31 cellular contexts compared by ENCODE assay signal in genomic region chr5:31380049-31380448, GRCh38.
"Had no signal": no experiment of that assay in that cellular context is flagged by ENCODE, and none has a peak within 500 bp of the region (broad histone marks: within the 10 kb centered on the region; RNA-seq: fewer than 3 reads in every experiment).

No MANE protein-coding gene starts in this region.

- H3K27ac ChIP-seq: adrenal gland, body of pancreas, brain microvascular endothelial cell, breast epithelium, VCaP had no signal

- H3K4me1 ChIP-seq: adrenal gland, body of pancreas, breast epithelium had no signal

- H3K36me3 ChIP-seq: adrenal gland, brain microvascular endothelial cell, breast epithelium had no signal

- H3K9me3 ChIP-seq: adrenal gland, body of pancreas, breast epithelium had no signal

- H3K4me3 ChIP-seq: adrenal gland, body of pancreas, breast epithelium had no signal

- ATAC-seq: activated CD8-positive, alpha-beta T cell treated with anti-CD3 and anti-CD28 coated beads for 36 hours; activated naive CD4-positive, alpha-beta T cell treated with anti-CD3 and anti-CD28 coated beads, Interleukin-2, amount 50 U/mL, for 72 hours; activated T-cell treated with anti-CD3 and anti-CD28 coated beads, Interleukin-2, amount 50 U/mL, for 4 hours; activated T-cell treated with anti-CD3 and anti-CD28 coated beads, Interleukin-2, amount 50 U/mL, for 72 hours; activated T-helper 17 cell treated with anti-CD3 and anti-CD28 coated beads, Interleukin-2, amount 50 U/mL, for 72 hours; body of pancreas had no signal

- DNase-seq: activated B cell treated with CpG ODN at 0.5 μM for 24 hours; activated CD4-positive, alpha-beta memory T cell treated with anti-CD3 and anti-CD28 coated beads for 36 hours; activated CD4-positive, alpha-beta T cell treated with anti-CD3 and anti-CD28 coated beads for 4 hours; activated CD4-positive, alpha-beta T cell treated with anti-CD3 and anti-CD28 coated beads, Interleukin-2, amount 10 ng/mL, durations not matched to agents 24 days and 14 days; activated CD4-positive, alpha-beta T cell treated with anti-CD3 and anti-CD28 coated beads, Interleukin-2, amount 50 U/mL, for 1 hour; activated CD4-positive, alpha-beta T cell treated with anti-CD3 and anti-CD28 coated beads, Interleukin-2, amount 50 U/mL, for 4 hours; activated CD4-positive, CD25-positive, alpha-beta regulatory T cell treated with anti-CD3 and anti-CD28 coated beads, Interleukin-2, amount 50 U/mL, for 72 hours; activated CD8-positive, alpha-beta memory T cell treated with anti-CD3 and anti-CD28 coated beads, Interleukin-2, amount 50 U/mL, for 4 hours; activated CD8-positive, alpha-beta T cell treated with anti-CD3 and anti-CD28 coated beads for 36 hours; activated effector memory CD4-positive, alpha-beta T cell treated with anti-CD3 and anti-CD28 coated beads, Interleukin-2, amount 50 U/mL, for 16 hours; activated gamma-delta T cell treated with Interleukin-2 at 50 U/mL for 16 hours; activated naive CD4-positive, alpha-beta T cell; activated naive CD4-positive, alpha-beta T cell treated with anti-CD3 and anti-CD28 coated beads for 36 hours; activated naive CD4-positive, alpha-beta T cell treated with anti-CD3 and anti-CD28 coated beads, Interleukin-2, amount 50 U/mL, for 16 hours; activated naive CD8-positive, alpha-beta T cell treated with anti-CD3 and anti-CD28 coated beads for 36 hours; activated T-cell treated with anti-CD3 and anti-CD28 coated beads for 4 hours; activated T-cell treated with anti-CD3 and anti-CD28 coated beads, Interleukin-2, amount 50 U/mL, for 1 hour; activated T-cell treated with anti-CD3 and anti-CD28 coated beads, Interleukin-2, amount 50 U/mL, for 4 hours; activated T-cell treated with anti-CD3 and anti-CD28 coated beads, Interleukin-2, amount 50 U/mL, for 72 hours; adrenal gland; amniotic stem cell; aorta; body of pancreas; brain microvascular endothelial cell; central memory CD4-positive, alpha-beta T cell; T-helper 2 cell; T-helper 9 cell had no signal

- H3K27me3 ChIP-seq: adrenal gland, body of pancreas, brain microvascular endothelial cell, breast epithelium had no signal
